ENCODE assay signal across 1 cellular context in genomic region chr20:50242863-50243609, GRCh38.
A peak's percentile ranks its signal among the peaks of the same experiment; 100 is the strongest.
TF ChIP-seq lines count a peak whose summit lies in the region.

No MANE protein-coding gene starts in this region.

TF ChIP-seq in HepG2, 621 proteins besides CTCF, POLR2A, EP300 and RAD21 (continued from another document and continues in another):
- TF ChIP-seq SRSF9 (IDR thresholded peaks at IDR 0.05; ENCODE audit: borderline replicate concordance, insufficient read depth, low read depth, low read length, poor library complexity, severe bottlenecking) (no peak), ETS1 (CRISPR knock-in tag; IDR thresholded peaks at IDR 0.05) (no peak), RFXAP (CRISPR knock-in tag; IDR thresholded peaks at IDR 0.05; ENCODE audit: borderline replicate concordance) (peak; percentile 92), ZNF224 (CRISPR knock-in tag; IDR thresholded peaks at IDR 0.05) (no peak), ZIK1 (CRISPR knock-in tag; IDR thresholded peaks at IDR 0.05; ENCODE audit: borderline replicate concordance, low read depth) (peak; percentile 93), ZFP37 (CRISPR knock-in tag; IDR thresholded peaks at IDR 0.05; ENCODE audit: borderline replicate concordance) (peak; percentile 33; the same call in 1 of the 2 replicates), SRSF4 (IDR thresholded peaks at IDR 0.05; ENCODE audit: low read depth, low read length, poor library complexity, severe bottlenecking) (no peak), ZNF530 (CRISPR knock-in tag; IDR thresholded peaks at IDR 0.05; ENCODE audit: low read depth) (peak; percentile 22; the same call in 1 of the 2 replicates), ZNF101 (CRISPR knock-in tag; IDR thresholded peaks at IDR 0.05; ENCODE audit: borderline replicate concordance, low read depth) (no peak), ZBTB14 (CRISPR knock-in tag; IDR thresholded peaks at IDR 0.05) (no peak), CHD4 (IDR thresholded peaks at IDR 0.05; ENCODE audit: borderline replicate concordance, low read length) (peak; percentile 91), HDAC1 (CRISPR knock-in tag; IDR thresholded peaks at IDR 0.05) (peak; percentile 100), ZBTB46 (CRISPR knock-in tag; IDR thresholded peaks at IDR 0.05; ENCODE audit: borderline replicate concordance) (0 out of 2 replicates have a peak, but pooled peaks have one; percentile 46), ZUFSP (CRISPR knock-in tag; IDR thresholded peaks at IDR 0.05; ENCODE audit: borderline replicate concordance) (no peak), ZNF503 (CRISPR knock-in tag; IDR thresholded peaks at IDR 0.05) (peak; percentile 91), ZMAT5 (CRISPR knock-in tag; IDR thresholded peaks at IDR 0.05; ENCODE audit: borderline replicate concordance, low read depth) (no peak), HNF1B (CRISPR knock-in tag; IDR thresholded peaks at IDR 0.05) (peak; percentile 76; the same call in 1 of the 2 replicates), KAT2B (IDR thresholded peaks at IDR 0.05; ENCODE audit: borderline replicate concordance, low read depth, low read length) (no peak), ZMAT3 (CRISPR knock-in tag; conservative IDR thresholded peaks at IDR 0.05) (peak; percentile 58; the same call in 1 of the 2 replicates), TEF (CRISPR knock-in tag; IDR thresholded peaks at IDR 0.05) (no peak), ZNF704 (CRISPR knock-in tag; IDR thresholded peaks at IDR 0.05; ENCODE audit: borderline replicate concordance) (no peak), ZMYM3 (CRISPR knock-in tag; IDR thresholded peaks at IDR 0.05) (peak; percentile 99), RFX3 (CRISPR knock-in tag; IDR thresholded peaks at IDR 0.05) (peak; percentile 83), HNRNPH1 (optimal IDR thresholded peaks at IDR 0.05; ENCODE audit: low read depth, low read length) (no peak), RXRB (CRISPR knock-in tag; IDR thresholded peaks at IDR 0.05; ENCODE audit: borderline replicate concordance) (peak; percentile 87), ZNF256 (CRISPR knock-in tag; conservative IDR thresholded peaks at IDR 0.05) (0 out of 2 replicates have a peak, but pooled peaks have one; percentile 68), NCOA1 (CRISPR knock-in tag; IDR thresholded peaks at IDR 0.05) (no peak; the same call in 1 of the 2 replicates), BORCS8-MEF2B (CRISPR knock-in tag; IDR thresholded peaks at IDR 0.05) (peak; percentile 90; the same call in 1 of the 2 replicates), KAT8 (CRISPR knock-in tag; IDR thresholded peaks at IDR 0.05) (peak; percentile 89), TCF7 (IDR thresholded peaks at IDR 0.05; ENCODE audit: low read depth) (peak; percentile 55), WIZ (CRISPR knock-in tag; IDR thresholded peaks at IDR 0.05) (no peak), SKI (IDR thresholded peaks at IDR 0.05; ENCODE audit: partially characterized antibody) (peak; percentile 69), MTA1 (CRISPR knock-in tag; IDR thresholded peaks at IDR 0.05; ENCODE audit: borderline replicate concordance) (peak; percentile 100), NCOA2 (CRISPR knock-in tag; IDR thresholded peaks at IDR 0.05) (peak; percentile 89), CENPBD1 (CRISPR knock-in tag; IDR thresholded peaks at IDR 0.05; ENCODE audit: borderline replicate concordance, low read depth) (no peak), THAP7 (CRISPR knock-in tag; IDR thresholded peaks at IDR 0.05) (no peak), POGZ (CRISPR knock-in tag; IDR thresholded peaks at IDR 0.05) (peak; percentile 81), CBX1 (IDR thresholded peaks at IDR 0.05; ENCODE audit: low read depth) (peak; percentile 40), SAP130 (CRISPR knock-in tag; IDR thresholded peaks at IDR 0.05; ENCODE audit: low read depth) (peak; percentile 92), SALL1 (CRISPR knock-in tag; IDR thresholded peaks at IDR 0.05) (peak; percentile 93), REL (CRISPR knock-in tag; conservative IDR thresholded peaks at IDR 0.05) (no peak), TERF1 (CRISPR knock-in tag; IDR thresholded peaks at IDR 0.05) (no peak), ZNF354B (CRISPR knock-in tag; IDR thresholded peaks at IDR 0.05) (no peak), NFIB (CRISPR knock-in tag; IDR thresholded peaks at IDR 0.05; ENCODE audit: borderline replicate concordance) (no peak), GABPA (IDR thresholded peaks at IDR 0.05; ENCODE audit: low read depth, low read length) (no peak), GABPA (CRISPR knock-in tag; IDR thresholded peaks at IDR 0.05; ENCODE audit: low read depth) (no peak), ZNF362 (CRISPR knock-in tag; IDR thresholded peaks at IDR 0.05; ENCODE audit: borderline replicate concordance) (peak; percentile 58), ZNF296 (CRISPR knock-in tag; conservative IDR thresholded peaks at IDR 0.05) (peak; percentile 84; the same call in 1 of the 2 replicates), MNT (IDR thresholded peaks at IDR 0.05) (peak; percentile 65)
